11 cellular contexts compared by ENCODE assay signal in the genomic region with DNA sequence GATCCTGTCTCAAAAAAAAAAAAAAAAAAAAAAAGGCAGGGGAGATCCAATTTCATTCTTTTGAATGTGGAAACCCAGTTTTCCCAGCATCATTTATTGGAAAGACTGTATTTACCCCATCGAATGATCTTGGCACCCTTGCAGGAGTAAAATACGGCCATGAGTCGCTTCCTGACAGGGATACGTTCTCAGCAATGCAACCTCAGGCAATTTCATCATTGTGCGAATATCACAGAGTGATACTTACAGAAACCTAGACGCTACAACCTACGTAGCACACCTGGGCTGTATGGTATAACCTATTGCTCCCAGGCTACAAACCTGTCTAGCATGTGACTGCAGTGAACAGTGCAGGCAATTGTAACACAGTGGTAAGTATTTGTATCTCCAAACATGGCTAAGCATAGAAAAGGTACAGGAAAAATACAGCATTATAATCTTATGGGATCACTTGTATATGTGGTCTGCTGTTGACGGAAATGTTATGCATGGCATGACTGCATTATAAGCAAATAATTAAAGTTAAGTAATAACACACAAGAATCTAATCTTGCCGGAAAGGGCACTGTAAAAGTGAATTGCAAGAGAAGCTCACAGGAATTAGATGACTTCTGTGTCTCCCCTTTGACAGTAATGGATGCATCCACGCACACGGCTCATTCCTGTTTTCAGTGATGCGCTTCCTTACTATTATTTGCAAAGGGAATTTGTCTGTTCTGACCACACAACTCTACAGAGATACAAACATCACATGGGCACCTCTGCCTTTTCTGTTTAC. TPM values are rescaled to one million over a fixed set of nuclear protein-coding genes. Genes with fewer than 3 reads are reported as not detected.
DNase-seq lines count a peak whose midpoint lies in the region; ATAC-seq, FAIRE-seq and TF ChIP-seq lines count a peak whose summit lies in the region.
"Had no signal": no experiment of that assay in that cellular context is flagged by ENCODE, and none has a peak within 500 bp of the region (broad histone marks: within the 10 kb centered on the region; RNA-seq: fewer than 3 reads in every experiment).

No MANE protein-coding gene starts in this region.

- no peaks in the 10 kb centered on the region for H3K36me3 ChIP-seq in HepG2 (replicated peaks in 1 of 2; ENCODE audit: control insufficient read depth in 1 of 2, insufficient read depth in 2 of 2, low read length in 2 of 2)
- no peaks in the 10 kb centered on the region for H3K36me3 ChIP-seq in right lobe of liver
- no peaks in the 10 kb centered on the region for H3K36me3 ChIP-seq in lower lobe of right lung
- H3K36me3 ChIP-seq in small intestine (ENCODE audit: control insufficient read depth in 2 of 2, insufficient read depth in 2 of 2, low read length in 2 of 2): no peaks in the 10 kb centered on the region
- H3K36me3 ChIP-seq: neutrophil had no signal

- peak overlapping the region in 1 of 3 experiments; percentile 13; a peak in 1 of 6 replicates for H3K4me3 ChIP-seq in HepG2 (replicated peaks in 1 of 3; ENCODE audit: insufficient read depth in 1 of 3, low read depth in 2 of 3, low read length in 3 of 3)
- H3K4me3 ChIP-seq in right lobe of liver: no peak overlapping the region
- no peak overlapping the region for H3K4me3 ChIP-seq in lower lobe of right lung
- no peak overlapping the region for H3K4me3 ChIP-seq in small intestine (ENCODE audit: low read depth in 1 of 2, low read length in 2 of 2)

- TF ChIP-seq POLR2A in HepG2 (IDR thresholded peaks at IDR 0.05; ENCODE audit: insufficient read depth in 1 of 2, low read depth in 2 of 2, low read length in 2 of 2) (no peak), right lobe of liver (IDR thresholded peaks at IDR 0.05) (no peak)

- intact Hi-C loops in HepG2 (cut with micrococcal nuclease; ENCODE audit: unreplicated experiment) (no loop called here), right lobe of liver (cut with DNase I) (no loop called here), lower lobe of right lung (cut with DNase I) (no loop called here)

- no peak for TF ChIP-seq EP300 in HepG2 (IDR thresholded peaks at IDR 0.05; ENCODE audit: low read depth in 2 of 2, low read length in 2 of 2)
- TF ChIP-seq EP300 in HepG2 (CRISPR knock-in tag; IDR thresholded peaks at IDR 0.05; ENCODE audit: borderline replicate concordance): no peak

- H3K4me1 Mint-ChIP-seq in activated naive CD8-positive, alpha-beta T cell treated with anti-CD3 and anti-CD28 coated beads, Interleukin-2, amount 50 U/mL, for 24 hours: peaks cover 25% of the 10 kb centered on the region

- H3K9me3 Mint-ChIP-seq in activated naive CD8-positive, alpha-beta T cell treated with anti-CD3 and anti-CD28 coated beads, Interleukin-2, amount 50 U/mL, for 24 hours: no peaks in the 10 kb centered on the region

- DNase-seq in HepG2 (ENCODE audit: low spot score) (no peak), right lobe of liver (no peak), lower lobe of right lung (no peak), medulla oblongata (ENCODE audit: extremely low spot score) (no peak), UCSD-AML1 (lab: John Stamatoyannopoulos, UW; ENCODE audit: unreplicated experiment) (no peak), small intestine (no peak)
- DNase-seq in activated naive CD8-positive, alpha-beta T cell treated with anti-CD3 and anti-CD28 coated beads, Interleukin-2, amount 50 U/mL, for 24 hours: no peak
- no peak for DNase-seq in activated CD4-positive, alpha-beta T cell treated with anti-CD3 and anti-CD28 coated beads, Interleukin-2, amount 50 U/mL, for 4 hours
- DNase-seq: activated effector memory CD4-positive, alpha-beta T cell treated with anti-CD3 and anti-CD28 coated beads, Interleukin-2, amount 50 U/mL, for 16 hours had no signal

- BruUV-seq in HepG2 (replicated peaks; lab: Mats Ljungman, UMichigan): no TSS peak

- peaks cover 1% of the 10 kb centered on the region for H3K36me3 Mint-ChIP-seq in activated naive CD8-positive, alpha-beta T cell treated with anti-CD3 and anti-CD28 coated beads, Interleukin-2, amount 50 U/mL, for 24 hours (ENCODE audit: low read depth)

- no peaks in the 10 kb centered on the region for H3K79me2 ChIP-seq in HepG2 (ENCODE audit: insufficient read depth, low read length)

- no peak overlapping the region for H2AFZ ChIP-seq in HepG2 (ENCODE audit: low read length)

- no peak for TF ChIP-seq RAD21 in HepG2 (CRISPR knock-in tag; IDR thresholded peaks at IDR 0.05)

- ATAC-seq in HepG2 (no peak), right lobe of liver (no peak), lower lobe of right lung (no peak)
- ATAC-seq in activated naive CD8-positive, alpha-beta T cell treated with anti-CD3 and anti-CD28 coated beads, Interleukin-2, amount 50 U/mL, for 24 hours: no peak

- H3K27ac ChIP-seq in HepG2 (ENCODE audit: extremely low read length, insufficient read depth, low read length): no peak overlapping the region
- H3K27ac ChIP-seq in right lobe of liver: no peak overlapping the region
- H3K27ac ChIP-seq in lower lobe of right lung: peak overlapping the region; percentile 84
- H3K27ac ChIP-seq in small intestine (ENCODE audit: low read depth in 1 of 2, low read length in 1 of 2): peak overlapping the region in 1 of 2 donors; percentile 8
- H3K27ac ChIP-seq: neutrophil had no signal

- no peaks in the 10 kb centered on the region for H3K27me3 Mint-ChIP-seq in activated naive CD8-positive, alpha-beta T cell treated with anti-CD3 and anti-CD28 coated beads, Interleukin-2, amount 50 U/mL, for 24 hours

- H3K27me3 ChIP-seq in HepG2 (ENCODE audit: control insufficient read depth in 1 of 2, insufficient read depth in 2 of 2, low read length in 2 of 2) (peaks cover 0 to 3% of the 10 kb centered on the region in 2 experiments; a peak in 2 of 5 replicates), right lobe of liver (no peaks in the 10 kb centered on the region), lower lobe of right lung (ENCODE audit: low read depth) (no peaks in the 10 kb centered on the region), small intestine (ENCODE audit: control insufficient read depth in 2 of 2, insufficient read depth in 2 of 2, low read length in 2 of 2) (no peaks in the 10 kb centered on the region)
- H3K27me3 ChIP-seq: neutrophil had no signal

- no peaks in the 10 kb centered on the region for H4K20me1 ChIP-seq in HepG2 (ENCODE audit: insufficient read depth, low read length)

- FAIRE-seq in HepG2 (lab: Jason Lieb, UNC) (no peak), small intestine (lab: Jason Lieb, UNC) (no peak)

- H3K4me3 Mint-ChIP-seq in activated naive CD8-positive, alpha-beta T cell treated with anti-CD3 and anti-CD28 coated beads, Interleukin-2, amount 50 U/mL, for 24 hours: peak overlapping the region; percentile 48

- peak overlapping the region; percentile 62; the same call in 1 of the 2 replicates for H3K9ac ChIP-seq in HepG2 (ENCODE audit: insufficient read depth, low read depth, low read length)

- H3K4me2 ChIP-seq in HepG2 (ENCODE audit: low read depth, low read length): peak overlapping the region; percentile 74; the same call in 1 of the 2 replicates

- in situ Hi-C loops in HepG2 (cut with HindIII; ENCODE audit: extremely low pct_ligation_motif_present, low pct_unique_long_range_greater_than_20kb): no loop called here

- peak overlapping the region; percentile 63 for H3K27ac Mint-ChIP-seq in activated naive CD8-positive, alpha-beta T cell treated with anti-CD3 and anti-CD28 coated beads, Interleukin-2, amount 50 U/mL, for 24 hours

- POLR2A ChIA-PET in HepG2 (lab: Yijun Ruan, JAX): no interaction called here

- CTCF ChIA-PET in HepG2 (lab: Yijun Ruan, JAX; ENCODE audit: low intra/inter-chr PET ratio, low total read pairs): no interaction called here

- TF ChIP-seq CTCF in HepG2 (CRISPR knock-in tag; IDR thresholded peaks at IDR 0.05): no peak
- TF ChIP-seq CTCF in right lobe of liver (IDR thresholded peaks at IDR 0.05): no peak
- no peak for TF ChIP-seq CTCF in lower lobe of right lung (IDR thresholded peaks at IDR 0.05)

- H3K9me3 ChIP-seq in HepG2 (ENCODE audit: low read length) (no peaks in the 10 kb centered on the region), right lobe of liver (no peaks in the 10 kb centered on the region), lower lobe of right lung (no peaks in the 10 kb centered on the region), small intestine (ENCODE audit: control insufficient read depth, low read depth) (no peaks in the 10 kb centered on the region)
- H3K9me3 ChIP-seq: neutrophil had no signal

- peaks cover 28% of the 10 kb centered on the region for H3K4me1 ChIP-seq in HepG2 (ENCODE audit: insufficient read depth, low read length)
- H3K4me1 ChIP-seq in right lobe of liver: peaks cover 0 to 13% (median 1%) of the 10 kb centered on the region in 4 donors
- H3K4me1 ChIP-seq in lower lobe of right lung: peaks cover 42% of the 10 kb centered on the region
- peaks cover 6 to 13% of the 10 kb centered on the region in 2 donors for H3K4me1 ChIP-seq in small intestine (ENCODE audit: control insufficient read depth in 2 of 2, insufficient read depth in 1 of 2, low read depth in 1 of 2, low read length in 1 of 2)

- WGBS in HepG2 (ENCODE audit: low lambda C conversion rate): 71% methylated on average over 12 of the region's 12 CpGs
- 82% methylated on average over 10 of the region's 12 CpGs for WGBS in right lobe of liver (ENCODE audit: insufficient coverage, low coverage, low lambda C conversion rate, missing lambda C conversion rate)
- 82 to 84% (median 84%) methylated on average over 12 of the region's 12 CpGs for WGBS in small intestine, 3 donors

RNA-seq across cellular contexts. Expression of a gene that starts 24.0 kb away (rescaled TPM):
- total RNA-seq in HepG2 (2016; rRNA removed; fragmentation: Illumina TruSeq; extraction: Trizol) (1.3 and 2.8 TPM in 2 replicates), right lobe of liver (1 to 10 TPM; 1.6 to 2.9 (median 1.9) TPM), lower lobe of right lung (20.9 TPM)
- 2.6 and 7.1 TPM in 2 replicates for total RNA-seq in HepG2 (2016; cell fraction: cytosol; rRNA removed; fragmentation: Illumina TruSeq; extraction: Trizol; ENCODE audit: low read depth)
- total RNA-seq in HepG2 (2016; cell fraction: insoluble cytoplasmic fraction; rRNA removed; fragmentation: Illumina TruSeq; extraction: Trizol): 1.5 and 2.5 TPM in 2 replicates
- total RNA-seq in HepG2 (2016; cell fraction: membrane; rRNA removed; fragmentation: Illumina TruSeq; extraction: Trizol): 1.8 and 2.4 TPM in 2 replicates
- 2.4 and 3.9 TPM in 2 replicates for total RNA-seq in HepG2 (2016; cell fraction: nucleus; rRNA removed; fragmentation: Illumina TruSeq; extraction: Trizol)
- polyA plus RNA-seq in HepG2 (2011; rRNA removed) (2.4 and 3.3 TPM in 2 replicates), small intestine (1 to 10 TPM; 1.1 to 2.8 (median 1.8) TPM)
- polyA plus RNA-seq in HepG2 (2011; cell fraction: cytosol; rRNA removed): 1.5 and 2.4 TPM in 2 replicates
- 3.3 and 4.9 TPM in 2 replicates for polyA plus RNA-seq in HepG2 (2011; cell fraction: nucleus; rRNA removed)
- polyA plus RNA-seq in HepG2 (2012): 1.1 and 2.1 TPM in 2 replicates
- polyA plus RNA-seq in HepG2 (2016; cell fraction: cytosol; fragmentation: Illumina TruSeq; extraction: Trizol; ENCODE audit: low read depth): 3.0 and 3.6 TPM in 2 replicates
- 1.2 and 1.3 TPM in 2 replicates for polyA plus RNA-seq in HepG2 (2016; cell fraction: insoluble cytoplasmic fraction; fragmentation: Illumina TruSeq; extraction: Trizol; ENCODE audit: low read depth)
- polyA plus RNA-seq in HepG2 (2016; cell fraction: membrane; fragmentation: Illumina TruSeq; extraction: Trizol; ENCODE audit: low read depth): 1.8 and 2.9 TPM in 2 replicates
- polyA plus RNA-seq in HepG2 (2016; cell fraction: nucleus; fragmentation: Illumina TruSeq; extraction: Trizol; ENCODE audit: insufficient read depth, low read depth): 3.0 and 6.2 TPM in 2 replicates
- polyA minus RNA-seq in HepG2 (2011; rRNA and poly(A)+ RNA removed; ENCODE audit: low replicate concordance): 5.3 and 9.1 TPM in 2 replicates
- polyA minus RNA-seq in HepG2 (2011; cell fraction: cytosol; rRNA and poly(A)+ RNA removed): 1.3 and 3.3 TPM in 2 replicates
- 3.6 and 6.2 TPM in 2 replicates for polyA minus RNA-seq in HepG2 (2011; cell fraction: nucleus; rRNA and poly(A)+ RNA removed)

RNA-seq across cellular contexts. Expression of a gene that starts 49.2 kb away (rescaled TPM):
- total RNA-seq in HepG2 (2016; rRNA removed; fragmentation: Illumina TruSeq; extraction: Trizol): not detected in 2 replicates
- total RNA-seq in HepG2 (2016; cell fraction: cytosol; rRNA removed; fragmentation: Illumina TruSeq; extraction: Trizol; ENCODE audit: low read depth): not detected in 2 replicates
- total RNA-seq in HepG2 (2016; cell fraction: insoluble cytoplasmic fraction; rRNA removed; fragmentation: Illumina TruSeq; extraction: Trizol): not detected in 2 replicates
- total RNA-seq in HepG2 (2016; cell fraction: membrane; rRNA removed; fragmentation: Illumina TruSeq; extraction: Trizol): not detected in 2 replicates
- not detected in 2 replicates for total RNA-seq in HepG2 (2016; cell fraction: nucleus; rRNA removed; fragmentation: Illumina TruSeq; extraction: Trizol)
- not detected in 2 replicates for polyA plus RNA-seq in HepG2 (2011; rRNA removed)
- not detected in 2 replicates for polyA plus RNA-seq in HepG2 (2011; cell fraction: cytosol; rRNA removed)
- polyA plus RNA-seq in HepG2 (2011; cell fraction: nucleus; rRNA removed): not detected in 2 replicates
- polyA plus RNA-seq in HepG2 (2012): 0.35 and 0.60 TPM in 2 replicates
- polyA plus RNA-seq in HepG2 (2016; cell fraction: cytosol; fragmentation: Illumina TruSeq; extraction: Trizol; ENCODE audit: low read depth): not detected in 2 replicates
- not detected in 2 replicates for polyA plus RNA-seq in HepG2 (2016; cell fraction: insoluble cytoplasmic fraction; fragmentation: Illumina TruSeq; extraction: Trizol; ENCODE audit: low read depth)
- not detected in 2 replicates for polyA plus RNA-seq in HepG2 (2016; cell fraction: membrane; fragmentation: Illumina TruSeq; extraction: Trizol; ENCODE audit: low read depth)
- not detected in 2 replicates for polyA plus RNA-seq in HepG2 (2016; cell fraction: nucleus; fragmentation: Illumina TruSeq; extraction: Trizol; ENCODE audit: insufficient read depth, low read depth)
- polyA minus RNA-seq in HepG2 (2011; rRNA and poly(A)+ RNA removed; ENCODE audit: low replicate concordance): not detected in 2 replicates
- polyA minus RNA-seq in HepG2 (2011; cell fraction: cytosol; rRNA and poly(A)+ RNA removed): not detected in 2 replicates
- not detected in 2 replicates for polyA minus RNA-seq in HepG2 (2011; cell fraction: nucleus; rRNA and poly(A)+ RNA removed)
- total RNA-seq in right lobe of liver: not detected
- 0.30 TPM for total RNA-seq in lower lobe of right lung
- under 1 TPM in 1 of 3 donors, not detected in 2; 0.27 TPM for polyA plus RNA-seq in small intestine
- total RNA-seq: SK-MEL-5 had no signal
